In genomic region chr11:48020092-48020755, GRCh38 we compare ENCODE assay signal across 9 cellular contexts. TPM values are rescaled to one million over a fixed set of nuclear protein-coding genes. Genes with fewer than 3 reads are reported as not detected.
DNase-seq lines count a peak whose midpoint lies in the region; ATAC-seq, FAIRE-seq and TF ChIP-seq lines count a peak whose summit lies in the region.
"Had no signal": no experiment of that assay in that cellular context is flagged by ENCODE, and none has a peak within 500 bp of the region (broad histone marks: within the 10 kb centered on the region; RNA-seq: fewer than 3 reads in every experiment).

No MANE protein-coding gene starts in this region.

- intact Hi-C loops in K562 (cut with micrococcal nuclease), result no loop called here

- ATAC-seq in CD4-positive, CD25-positive, alpha-beta regulatory T cell (ENCODE audit: low read depth in 2 of 2), result peak; percentile 74 to 79
- peak; percentile 78 for ATAC-seq in GM19468 (IDR thresholded peaks at IDR 0.05; ENCODE audit: extremely low read depth, unreplicated experiment)
- ATAC-seq in K562, result no peak
- peak; percentile 92 to 94 for ATAC-seq in stimulated activated naive B cell treated with anti-CD40 and anti-IgM and Interleukin-4, amounts not matched to agents 10 μg/mL and 1 μg/mL and 100 μg/mL, for 72 hours (replicated peaks)
- no peak for ATAC-seq in GM21786 (IDR thresholded peaks at IDR 0.05; ENCODE audit: unreplicated experiment)

- FAIRE-seq in K562 (lab: Jason Lieb, UNC), result no peak

- H3K4me1 ChIP-seq in CD4-positive, CD25-positive, alpha-beta regulatory T cell (ENCODE audit: control insufficient read depth, insufficient read depth, low read length, poor library complexity, severe bottlenecking), result peaks cover 58% of the 10 kb centered on the region
- peaks cover 11 to 16% of the 10 kb centered on the region in 2 experiments; a peak in 4 of 5 replicates for H3K4me1 ChIP-seq in K562 (replicated peaks in 1 of 2; ENCODE audit: control insufficient read depth in 2 of 2, insufficient read depth in 2 of 2, low read length in 2 of 2)

- H3K36me3 ChIP-seq in CD4-positive, CD25-positive, alpha-beta regulatory T cell (ENCODE audit: control insufficient read depth, insufficient read depth, low read length), result peaks cover 5% of the 10 kb centered on the region
- no peaks in the 10 kb centered on the region for H3K36me3 ChIP-seq in K562 (ENCODE audit: control insufficient read depth, insufficient read depth, low read length)

- no peaks in the 10 kb centered on the region for H3K9me3 Mint-ChIP-seq in CD4-positive, CD25-positive, alpha-beta regulatory T cell
- no peaks in the 10 kb centered on the region for H3K9me3 Mint-ChIP-seq in IgD-negative memory B cell
- H3K9me3 Mint-ChIP-seq in stimulated activated naive B cell treated with anti-CD40 and anti-IgM and Interleukin-4, amounts not matched to agents 10 μg/mL and 1 μg/mL and 100 μg/mL, for 72 hours, result no peaks in the 10 kb centered on the region

- H3K79me2 ChIP-seq in K562 (ENCODE audit: control insufficient read depth, insufficient read depth, low read length), result no peaks in the 10 kb centered on the region; the same call in 2 of the 3 replicates

- H3K9ac ChIP-seq in K562 (ENCODE audit: insufficient read depth in 1 of 2, low read depth in 2 of 2, low read length in 2 of 2), result peak overlapping the region in 1 of 2 experiments; percentile 38; a peak in 1 of 4 replicates

- POLR2A ChIA-PET in K562 (lab: Yijun Ruan, JAX) (interaction anchor here (0.6 to 1.1 kb wide), 2 partner anchors 12 to 13 kb away, joined by 3 to 4 read pairs; no protein-coding TSS in a partner anchor), HEK293T (lab: Yijun Ruan, JAX) (interaction anchor here (0.6 kb wide), 1 partner anchor 22 kb away, joined by 3 read pairs; no protein-coding TSS in a partner anchor)

- H3K27ac ChIP-seq in CD4-positive, CD25-positive, alpha-beta regulatory T cell (ENCODE audit: insufficient read depth, low read length, poor library complexity, severe bottlenecking), result peak overlapping the region; percentile 93
- no peak overlapping the region for H3K27ac ChIP-seq in K562 (ENCODE audit: extremely low read depth, low read depth, low read length)
- H3K27ac ChIP-seq: VCaP had no signal

- H3K27ac Mint-ChIP-seq in CD4-positive, CD25-positive, alpha-beta regulatory T cell, result peak overlapping the region; percentile 83 to 96 (median 85)
- peak overlapping the region; percentile 18 to 85 (median 25) for H3K27ac Mint-ChIP-seq in IgD-negative memory B cell
- peak overlapping the region; percentile 33 for H3K27ac Mint-ChIP-seq in stimulated activated naive B cell treated with anti-CD40 and anti-IgM and Interleukin-4, amounts not matched to agents 10 μg/mL and 1 μg/mL and 100 μg/mL, for 72 hours

- CTCF ChIA-PET in K562 (lab: Yijun Ruan, JAX; ENCODE audit: low intra/inter-chr PET ratio), result no interaction called here
- CTCF ChIA-PET in HEK293T (lab: Yijun Ruan, JAX), result interaction anchor here (0.6 kb wide), 1 partner anchor 505 kb away, joined by 3 read pairs; no protein-coding TSS in a partner anchor

- 0 out of 2 replicates have a peak, but pooled peaks cover 4% of the 10 kb centered on the region for H4K20me1 ChIP-seq in K562 (replicated peaks; ENCODE audit: control insufficient read depth, insufficient read depth, low read length)

- H3K4me1 Mint-ChIP-seq in CD4-positive, CD25-positive, alpha-beta regulatory T cell, result peaks cover 18 to 90% (median 60%) of the 10 kb centered on the region in 4 donors
- peaks cover 27 to 47% (median 45%) of the 10 kb centered on the region in 3 donors for H3K4me1 Mint-ChIP-seq in IgD-negative memory B cell
- peaks cover 47 to 78% of the 10 kb centered on the region in 2 donors for H3K4me1 Mint-ChIP-seq in stimulated activated naive B cell treated with anti-CD40 and anti-IgM and Interleukin-4, amounts not matched to agents 10 μg/mL and 1 μg/mL and 100 μg/mL, for 72 hours

- peak overlapping the region; percentile 54 to 82 (median 77) for H3K4me3 Mint-ChIP-seq in CD4-positive, CD25-positive, alpha-beta regulatory T cell
- peak overlapping the region; percentile 39 to 79 (median 70) for H3K4me3 Mint-ChIP-seq in IgD-negative memory B cell
- H3K4me3 Mint-ChIP-seq in stimulated activated naive B cell treated with anti-CD40 and anti-IgM and Interleukin-4, amounts not matched to agents 10 μg/mL and 1 μg/mL and 100 μg/mL, for 72 hours, result peak overlapping the region; percentile 1 to 31

- H3K9me1 ChIP-seq in K562 (ENCODE audit: control insufficient read depth, insufficient read depth, low read length), result no peaks in the 10 kb centered on the region

- no peaks in the 10 kb centered on the region for H3K9me3 ChIP-seq in CD4-positive, CD25-positive, alpha-beta regulatory T cell (ENCODE audit: control insufficient read depth in 2 of 2, low read length in 2 of 2)
- H3K9me3 ChIP-seq in K562 (replicated peaks; ENCODE audit: control insufficient read depth, insufficient read depth, low read depth, low read length), result no peaks in the 10 kb centered on the region

- no peak overlapping the region for H2AFZ ChIP-seq in K562 (ENCODE audit: low read depth, low read length)

- TF ChIP-seq EP300 in K562 (IDR thresholded peaks at IDR 0.05; ENCODE audit: low read length), result no peak

- DNase-seq in CD4-positive, CD25-positive, alpha-beta regulatory T cell, result peak; percentile 46 to 93 (median 75)
- DNase-seq in K562 (ENCODE audit: extremely low read depth in 1 of 4, low spot score in 3 of 4) (no peak), cerebellar nuclear complex (lab: John Stamatoyannopoulos, UW) (no peak), HEK293T (ENCODE audit: extremely low spot score) (no peak)
- DNase-seq in stimulated activated naive B cell treated with anti-CD40 and anti-IgM and Interleukin-4, amounts not matched to agents 10 μg/mL and 1 μg/mL and 100 μg/mL, for 72 hours, result peak; percentile 55

- no peaks in the 10 kb centered on the region for H3K27me3 Mint-ChIP-seq in CD4-positive, CD25-positive, alpha-beta regulatory T cell
- H3K27me3 Mint-ChIP-seq in IgD-negative memory B cell, result peaks cover 2% of the 10 kb centered on the region
- H3K27me3 Mint-ChIP-seq in stimulated activated naive B cell treated with anti-CD40 and anti-IgM and Interleukin-4, amounts not matched to agents 10 μg/mL and 1 μg/mL and 100 μg/mL, for 72 hours, result no peaks in the 10 kb centered on the region

- 0 out of 6 replicates have a peak, but pooled peaks of 1 of the 3 experiments have one; percentile 5 for TF ChIP-seq CTCF in K562 (IDR thresholded peaks at IDR 0.05 in 2 of 3, conservative IDR thresholded peaks at IDR 0.05 in 1 of 3; ENCODE audit: insufficient read depth in 2 of 3, low read depth in 1 of 3, low read length in 3 of 3)

- 68% methylated on average over 17 of the region's 17 CpGs for WGBS in K562 (ENCODE audit: insufficient coverage, low coverage, missing lambda C conversion rate)

- no peaks in the 10 kb centered on the region for H3K27me3 ChIP-seq in CD4-positive, CD25-positive, alpha-beta regulatory T cell (ENCODE audit: control insufficient read depth, insufficient read depth, low read length)
- no peaks in the 10 kb centered on the region for H3K27me3 ChIP-seq in K562 (ENCODE audit: control insufficient read depth in 2 of 2, insufficient read depth in 2 of 2, low read length in 2 of 2)

- in situ Hi-C loops in K562 (cut with MboI), result no loop called here

- TF ChIP-seq RAD21 in K562 (CRISPR knock-in tag; conservative IDR thresholded peaks at IDR 0.05 in 1 of 2, IDR thresholded peaks at IDR 0.05 in 1 of 2), result no peak

- H3K36me3 Mint-ChIP-seq in CD4-positive, CD25-positive, alpha-beta regulatory T cell, result peaks cover 12% of the 10 kb centered on the region
- peaks cover 1% of the 10 kb centered on the region for H3K36me3 Mint-ChIP-seq in IgD-negative memory B cell
- peaks cover 0 to 6% of the 10 kb centered on the region in 2 donors for H3K36me3 Mint-ChIP-seq in stimulated activated naive B cell treated with anti-CD40 and anti-IgM and Interleukin-4, amounts not matched to agents 10 μg/mL and 1 μg/mL and 100 μg/mL, for 72 hours

- TF ChIP-seq POLR2A in K562 (conservative IDR thresholded peaks at IDR 0.05), result no peak

- H3K4me3 ChIP-seq in CD4-positive, CD25-positive, alpha-beta regulatory T cell (ENCODE audit: low read depth, low read length), result peak overlapping the region; percentile 77
- H3K4me3 ChIP-seq in K562, result no peak overlapping the region

- H3K4me2 ChIP-seq in K562 (ENCODE audit: insufficient read depth, low read length), result no peak overlapping the region

- no TSS peak for BruUV-seq in K562 (replicated peaks; lab: Mats Ljungman, UMichigan)

TF ChIP-seq in K562, 482 proteins besides CTCF, POLR2A, EP300 and RAD21:
- TF ChIP-seq NFE2 (IDR thresholded peaks at IDR 0.05; ENCODE audit: low read depth), result no peak
- 0 out of 2 replicates have a peak, but pooled peaks have one; percentile 4 for TF ChIP-seq SPI1 (IDR thresholded peaks at IDR 0.05; ENCODE audit: borderline replicate concordance, low read depth, low read length)

TF ChIP-seq in HEK293T, 16 proteins besides CTCF, POLR2A, EP300 and RAD21 (continues in another document):
- TF ChIP-seq ELF4 (IDR thresholded peaks at IDR 0.05) (no peak), CTBP1 (IDR thresholded peaks at IDR 0.05; ENCODE audit: borderline replicate concordance) (no peak), HDGF (IDR thresholded peaks at IDR 0.05; ENCODE audit: borderline replicate concordance) (no peak)

RNA-seq across cellular contexts. Expression of gene PTPRJ, which starts 39.9 kb away (rescaled TPM):
- total RNA-seq in CD4-positive, CD25-positive, alpha-beta regulatory T cell, result 81.8 TPM
- 10 to 100 TPM; 13.8 to 20.2 (median 16.9) TPM for polyA plus RNA-seq in CD4-positive, CD25-positive, alpha-beta regulatory T cell
- polyA plus RNA-seq in IgD-negative memory B cell (8.1 TPM), K562 (2011; rRNA removed) (3.8 and 4.8 TPM in 2 replicates), K562 (2014; fragmentation: Illumina TruSeq; extraction: Trizol) (5.7 and 5.8 TPM in 2 replicates), K562 (2014; fragmentation: Nextera tagmentation; extraction: Ambion mirVana) (under 1 TPM; 0.56 to 0.65 TPM), K562 (2014; rRNA removed) (3.5 and 4.0 TPM in 2 replicates)
- 6.8 and 11.6 TPM in 2 replicates for total RNA-seq in K562 (2011; cell fraction: chromatin; rRNA removed; ENCODE audit: low replicate concordance)
- 3.7 and 3.8 TPM in 2 replicates for total RNA-seq in K562 (2011; cell fraction: nucleolus; rRNA removed)
- total RNA-seq in K562 (2011; cell fraction: nucleoplasm; rRNA removed), result 6.5 and 12.5 TPM in 2 replicates
- total RNA-seq in K562 (2014; rRNA removed) (3.8 and 5.0 TPM in 2 replicates), K562 (2014; rRNA removed; fragmentation: Illumina TruSeq; extraction: Trizol) (6.7 and 7.1 TPM in 2 replicates), K562 (2015; rRNA removed; fragmentation: Illumina TruSeq; extraction: Trizol) (7.1 TPM in 2 replicates), K562 (2021) (10.2 and 10.7 TPM in 2 replicates)
- polyA plus RNA-seq in K562 (2011; cell fraction: cytosol; rRNA removed), result 3.3 and 3.5 TPM in 2 replicates
- 2.5 and 3.5 TPM in 2 replicates for polyA plus RNA-seq in K562 (2011; cell fraction: nucleus; rRNA removed)
- polyA plus RNA-seq in K562 (2012), result 4.9 and 6.3 TPM in 2 replicates
- 3.3 and 4.6 TPM in 2 replicates for polyA minus RNA-seq in K562 (2011; rRNA and poly(A)+ RNA removed)
- 2.5 and 3.1 TPM in 2 replicates for polyA minus RNA-seq in K562 (2011; cell fraction: cytosol; rRNA and poly(A)+ RNA removed)
- 1.5 and 2.2 TPM in 2 replicates for polyA minus RNA-seq in K562 (2011; cell fraction: nucleus; rRNA and poly(A)+ RNA removed)

Comparison
In these comparisons a context has a peak if more than half of its experiments do, and no peak if none do; other contexts are left out.
1. ATAC-seq: peak in CD4-positive, CD25-positive, alpha-beta regulatory T cell (2 of 2), GM19468 (single experiment) and stimulated activated naive B cell treated with anti-CD40 and anti-IgM and Interleukin-4, amounts not matched to agents 10 μg/mL and 1 μg/mL and 100 μg/mL, for 72 hours (2 of 2); none in K562 (single experiment) and GM21786 (single experiment).
2. DNase-seq: peak in CD4-positive, CD25-positive, alpha-beta regulatory T cell (3 of 3) and stimulated activated naive B cell treated with anti-CD40 and anti-IgM and Interleukin-4, amounts not matched to agents 10 μg/mL and 1 μg/mL and 100 μg/mL, for 72 hours (single experiment); none in K562 (0 of 4), cerebellar nuclear complex (0 of 2) and HEK293T (single experiment).
3. H3K27ac Mint-ChIP-seq: peak in every context shown above with its lines; median percentile 85 in CD4-positive, CD25-positive, alpha-beta regulatory T cell; 33 in stimulated activated naive B cell treated with anti-CD40 and anti-IgM and Interleukin-4, amounts not matched to agents 10 μg/mL and 1 μg/mL and 100 μg/mL, for 72 hours; 25 in IgD-negative memory B cell.
4. H3K4me3 Mint-ChIP-seq: peak in every context shown above with its lines; median percentile 77 in CD4-positive, CD25-positive, alpha-beta regulatory T cell; 70 in IgD-negative memory B cell; 16 in stimulated activated naive B cell treated with anti-CD40 and anti-IgM and Interleukin-4, amounts not matched to agents 10 μg/mL and 1 μg/mL and 100 μg/mL, for 72 hours.